Comparison of ENCODE assay signal across 8 cellular contexts in the genomic region with DNA sequence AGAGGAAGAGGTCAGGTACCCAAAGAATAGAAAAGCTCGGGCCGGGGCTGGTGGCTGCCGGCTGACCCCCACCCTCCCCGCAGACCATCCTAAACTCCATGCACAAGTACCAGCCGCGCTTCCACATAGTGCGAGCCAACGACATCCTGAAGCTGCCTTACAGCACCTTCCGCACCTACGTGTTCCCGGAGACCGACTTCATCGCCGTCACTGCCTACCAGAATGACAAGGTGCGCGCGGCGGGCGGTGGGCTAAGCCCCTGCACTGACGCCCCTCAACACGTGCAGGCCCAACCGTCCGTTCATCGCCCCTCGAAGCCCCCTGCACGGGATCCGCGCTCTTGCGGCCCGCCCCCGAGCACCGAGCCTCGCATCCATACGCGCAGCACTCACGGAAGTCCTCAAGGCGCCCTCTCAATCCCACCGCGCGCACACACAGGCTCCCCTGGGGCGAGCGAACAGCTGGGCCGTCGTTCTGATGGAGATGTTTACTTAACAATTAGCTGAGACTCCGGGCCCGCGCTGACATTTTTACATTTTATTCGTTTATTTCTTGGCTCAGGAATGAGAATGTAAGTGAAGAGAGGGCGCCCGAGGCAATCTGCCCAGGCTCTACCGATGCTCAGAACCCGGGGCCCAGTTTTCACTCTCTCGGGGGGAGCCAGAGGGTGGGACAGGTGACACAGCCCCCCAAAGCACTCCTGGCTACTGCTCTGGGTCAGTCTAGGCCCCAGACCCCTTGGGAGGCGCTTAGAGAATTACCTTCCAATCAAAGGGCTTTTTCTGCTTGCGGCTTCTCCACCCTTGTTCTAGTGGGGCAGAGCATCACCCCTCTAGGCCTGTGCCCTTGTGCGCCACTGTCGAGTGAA. TPM values are rescaled to one million over a fixed set of nuclear protein-coding genes. Genes with fewer than 3 reads are reported as not detected.
DNase-seq lines count a peak whose midpoint lies in the region; ATAC-seq and TF ChIP-seq lines count a peak whose summit lies in the region.

No MANE protein-coding gene starts in this region.

- no peaks in the 10 kb centered on the region for H3K27me3 ChIP-seq in IMR-90 (ENCODE audit: control insufficient read depth, insufficient read depth, low read length)
- H3K27me3 ChIP-seq in SK-N-SH (ENCODE audit: insufficient read depth) = no peaks in the 10 kb centered on the region
- H3K27me3 ChIP-seq in heart right ventricle = peaks cover 35 to 96% (median 93%) of the 10 kb centered on the region in 7 donors

- H3K9me3 ChIP-seq in IMR-90 (ENCODE audit: control insufficient read depth, insufficient read depth, low read length) (no peaks in the 10 kb centered on the region), SK-N-SH (no peaks in the 10 kb centered on the region), heart right ventricle (no peaks in the 10 kb centered on the region)

- peak overlapping the region; percentile 47; the same call in 1 of the 3 replicates for H2BK15ac ChIP-seq in IMR-90 (ENCODE audit: low read depth, low read length)

- H3K9me3 Mint-ChIP-seq in stimulated activated naive CD8-positive, alpha-beta T cell treated with anti-CD3 and anti-CD28 coated beads, Interleukin-15, Interleukin-2, amounts not matched to agents 100 ng/mL and 50 ng/mL, for 24 hours = no peaks in the 10 kb centered on the region

- peak overlapping the region; percentile 87 for H2AK5ac ChIP-seq in IMR-90 (ENCODE audit: low read depth, low read length)

- ATAC-seq in IMR-90 (ENCODE audit: low read depth) (no peak), heart right ventricle (no peak), GM18867 (IDR thresholded peaks at IDR 0.05; ENCODE audit: unreplicated experiment) (no peak), GM21723 (IDR thresholded peaks at IDR 0.05; ENCODE audit: unreplicated experiment) (no peak)

- H3K79me2 ChIP-seq in SK-N-SH (ENCODE audit: insufficient read depth) = peaks cover 90% of the 10 kb centered on the region

- POLR2A ChIA-PET in IMR-90 (lab: Charles Lee; ENCODE audit: unreplicated experiment) (interaction anchor here (0.6 to 0.7 kb wide), 5 partner anchors 93 to 401 kb away, joined by 3 to 5 read pairs (median 4); no protein-coding TSS in a partner anchor), SK-N-SH (lab: Yijun Ruan, JAX) (interaction anchor here (3.0 kb wide), 1 partner anchor 20 kb away, joined by 10 read pairs; no protein-coding TSS in a partner anchor)

- peak overlapping the region; percentile 85 for H4K91ac ChIP-seq in IMR-90 (ENCODE audit: insufficient read depth, low read depth, low read length)

- H2BK20ac ChIP-seq in IMR-90 (ENCODE audit: low read depth, low read length) = peak overlapping the region; percentile 34; the same call in 1 of the 2 replicates

- H3F3A ChIP-seq in SK-N-SH (replicated peaks; ENCODE audit: insufficient read depth) = peaks cover 31% of the 10 kb centered on the region

- H3K79me1 ChIP-seq in IMR-90 (ENCODE audit: low read depth in 1 of 2, low read length in 2 of 2) = no peaks in the 10 kb centered on the region

- H3K4me2 ChIP-seq in IMR-90 (ENCODE audit: low read depth, low read length) (peak overlapping the region; percentile 83), SK-N-SH (peak overlapping the region; percentile 95)

- no peak overlapping the region for H3K27ac Mint-ChIP-seq in stimulated activated naive CD8-positive, alpha-beta T cell treated with anti-CD3 and anti-CD28 coated beads, Interleukin-15, Interleukin-2, amounts not matched to agents 100 ng/mL and 50 ng/mL, for 24 hours

- TF ChIP-seq RAD21 in IMR-90 (IDR thresholded peaks at IDR 0.05; ENCODE audit: low read length) = no peak
- no peak for TF ChIP-seq RAD21 in SK-N-SH (IDR thresholded peaks at IDR 0.05; ENCODE audit: low read length)

- H3K9ac ChIP-seq in IMR-90 (ENCODE audit: low read depth, low read length) (peak overlapping the region; percentile 100), SK-N-SH (peak overlapping the region; percentile 58; the same call in 1 of the 2 replicates)

- H3K4me1 Mint-ChIP-seq in stimulated activated naive CD8-positive, alpha-beta T cell treated with anti-CD3 and anti-CD28 coated beads, Interleukin-15, Interleukin-2, amounts not matched to agents 100 ng/mL and 50 ng/mL, for 24 hours (ENCODE audit: low read depth) = peaks cover 38% of the 10 kb centered on the region

- peak overlapping the region; percentile 85 for H4K5ac ChIP-seq in IMR-90 (ENCODE audit: low read depth, low read length)

- H3K23ac ChIP-seq in IMR-90 (ENCODE audit: low read depth, low read length) = peak overlapping the region; percentile 94

- CTCF ChIA-PET in IMR-90 (lab: Yijun Ruan, JAX) (interaction anchor here (0.5 to 0.8 kb wide), 4 partner anchors 9 to 411 kb away, joined by 3 to 8 read pairs (median 3); no protein-coding TSS in a partner anchor), SK-N-SH (lab: Yijun Ruan, JAX) (interaction anchor here (0.7 to 11.4 kb wide), 8 partner anchors 8 to 243 kb away, joined by 3 to 133 read pairs (median 4); no protein-coding TSS in a partner anchor)

- H3K36me3 Mint-ChIP-seq in stimulated activated naive CD8-positive, alpha-beta T cell treated with anti-CD3 and anti-CD28 coated beads, Interleukin-15, Interleukin-2, amounts not matched to agents 100 ng/mL and 50 ng/mL, for 24 hours (ENCODE audit: low read depth) = no peaks in the 10 kb centered on the region

- peak overlapping the region; percentile 54 for H2AFZ ChIP-seq in IMR-90 (replicated peaks; ENCODE audit: low read length, poor library complexity)
- H2AFZ ChIP-seq in SK-N-SH (ENCODE audit: low read depth) = no peak overlapping the region

- no peaks in the 10 kb centered on the region for H3K9me2 ChIP-seq in SK-N-SH

- H3K36me3 ChIP-seq in IMR-90 (ENCODE audit: control insufficient read depth, insufficient read depth, low read length) (peaks cover 71% of the 10 kb centered on the region), SK-N-SH (replicated peaks in 1 of 2; ENCODE audit: control insufficient read depth in 1 of 2, insufficient read depth in 2 of 2, low read length in 1 of 2) (peaks cover 55 to 59% of the 10 kb centered on the region in 2 experiments), heart right ventricle (peaks cover 0 to 19% (median 0%) of the 10 kb centered on the region in 9 donors)

- H3K56ac ChIP-seq in IMR-90 (ENCODE audit: extremely low read depth, insufficient read depth, low read length) = peak overlapping the region; percentile 95

- peaks cover 23% of the 10 kb centered on the region for H3K4me1 ChIP-seq in IMR-90 (ENCODE audit: control insufficient read depth, insufficient read depth, low read length)
- peaks cover 21 to 47% of the 10 kb centered on the region in 2 experiments for H3K4me1 ChIP-seq in SK-N-SH (ENCODE audit: control insufficient read depth in 1 of 2, insufficient read depth in 2 of 2, low read depth in 1 of 2, low read length in 1 of 2)
- H3K4me1 ChIP-seq in heart right ventricle = peaks cover 13 to 64% (median 51%) of the 10 kb centered on the region in 9 donors

- H3K4me3 ChIP-seq in IMR-90 (ENCODE audit: insufficient read depth, low read depth, low read length) = peak overlapping the region; percentile 98
- peak overlapping the region; percentile 4 to 96; a peak in 3 of 4 replicates for H3K4me3 ChIP-seq in SK-N-SH (ENCODE audit: low read depth in 2 of 2, low read length in 1 of 2)
- H3K4me3 ChIP-seq in heart right ventricle = peak overlapping the region; percentile 28 to 81 (median 66)

- peak overlapping the region; percentile 91 for H3K4ac ChIP-seq in IMR-90 (ENCODE audit: low read depth, low read length)

- H3K18ac ChIP-seq in IMR-90 (ENCODE audit: low read depth, low read length) = peak overlapping the region; percentile 88

- peaks cover 63% of the 10 kb centered on the region for H3K27me3 Mint-ChIP-seq in stimulated activated naive CD8-positive, alpha-beta T cell treated with anti-CD3 and anti-CD28 coated beads, Interleukin-15, Interleukin-2, amounts not matched to agents 100 ng/mL and 50 ng/mL, for 24 hours

- intact Hi-C loops in IMR-90 (cut with micrococcal nuclease) (loop anchor here (1.0 kb wide), 1 partner anchor 659 kb away; no protein-coding TSS in a partner anchor), heart right ventricle (cut with DNase I) (loop anchor here in 3 of 10 donors (5.0 to 10.0 kb wide), 3 partner anchors 678 to 688 kb away; no protein-coding TSS in a partner anchor)

- H2BK120ac ChIP-seq in IMR-90 (ENCODE audit: low read depth, low read length) = peak overlapping the region; percentile 69

- H3K9me1 ChIP-seq in IMR-90 (ENCODE audit: insufficient read depth, low read length) = no peaks in the 10 kb centered on the region

- dilution Hi-C loops in IMR-90 (cut with HindIII; ENCODE audit: low sequenced_read_pairs, unreplicated experiment) = no loop called here

- H2AK9ac ChIP-seq in IMR-90 (replicated peaks; ENCODE audit: low read depth, low read length, poor library complexity) = peak overlapping the region; percentile 93

- H4K8ac ChIP-seq in IMR-90 (ENCODE audit: low read depth in 2 of 2, low read length in 2 of 2) = peak overlapping the region; percentile 80 to 89; a peak in 3 of 4 replicates

- DNase-seq in IMR-90 = peak; percentile 66
- DNase-seq in SK-N-SH = peak; percentile 34
- DNase-seq in heart right ventricle = no peak
- DNase-seq in midbrain (lab: John Stamatoyannopoulos, UW) = no peak
- DNase-seq in activated CD4-positive, CD25-positive, alpha-beta regulatory T cell treated with anti-CD3 and anti-CD28 coated beads, Interleukin-2, amount 50 U/mL, for 72 hours = no peak

- no peak for TF ChIP-seq POLR2A in IMR-90 (IDR thresholded peaks at IDR 0.05; ENCODE audit: low read depth, low read length)

- in situ Hi-C loops in IMR-90 (cut with MboI; ENCODE audit: low sequenced_read_pairs) = no loop called here

- H4K20me1 ChIP-seq in IMR-90 (ENCODE audit: insufficient read depth, low read length) (peaks cover 62% of the 10 kb centered on the region), SK-N-SH (ENCODE audit: insufficient read depth) (peaks cover 65% of the 10 kb centered on the region)

- H3K4me3 Mint-ChIP-seq in stimulated activated naive CD8-positive, alpha-beta T cell treated with anti-CD3 and anti-CD28 coated beads, Interleukin-15, Interleukin-2, amounts not matched to agents 100 ng/mL and 50 ng/mL, for 24 hours = peak overlapping the region; percentile 58

- peak overlapping the region; percentile 100 for H3K27ac ChIP-seq in IMR-90 (ENCODE audit: insufficient read depth, low read length)
- H3K27ac ChIP-seq in SK-N-SH (ENCODE audit: low read depth in 2 of 2, low read length in 1 of 2) = no peak overlapping the region
- H3K27ac ChIP-seq in heart right ventricle = peak overlapping the region; percentile 16 to 88 (median 80)

- no peak for TF ChIP-seq EP300 in SK-N-SH (IDR thresholded peaks at IDR 0.05; ENCODE audit: borderline replicate concordance in 1 of 2, low read depth in 1 of 2, low read length in 1 of 2)

- TF ChIP-seq CTCF in IMR-90 (conservative IDR thresholded peaks at IDR 0.05; ENCODE audit: low read depth, low read length) (no peak), SK-N-SH (IDR thresholded peaks at IDR 0.05) (no peak), heart right ventricle (IDR thresholded peaks at IDR 0.05) (no peak)

- WGBS in IMR-90 (ENCODE audit: extremely low coverage in 2 of 2, insufficient read length in 1 of 2), 2 experiments = 1% methylated on average over 14 of the region's 57 CpGs; no CpG with 5 or more reads in 1 of the 2 experiments
- WGBS in SK-N-SH (ENCODE audit: low lambda C conversion rate) = 87% methylated on average over 57 of the region's 57 CpGs
- 18 to 21% methylated on average over 57 of the region's 57 CpGs for WGBS in heart right ventricle, 2 donors

- no TSS peak for BruUV-seq in IMR-90 (replicated peaks; lab: Mats Ljungman, UMichigan)

- H2BK5ac ChIP-seq in IMR-90 (ENCODE audit: low read depth, low read length, poor library complexity, severe bottlenecking) = peak overlapping the region; percentile 91

- peak overlapping the region; percentile 98 for H3K14ac ChIP-seq in IMR-90 (replicated peaks; ENCODE audit: low read depth, low read length)

RNA-seq across cellular contexts. Expression of gene TBX2, which starts 3.6 kb away (rescaled TPM):
- total RNA-seq in IMR-90 (2012; rRNA removed) (20.1 and 23.6 TPM in 2 replicates), heart right ventricle (10 to 100 TPM in 5 of 10 donors, 1 to 10 TPM in 5; 4.6 to 21.8 (median 10.0) TPM)
- polyA plus RNA-seq in IMR-90 (2012; rRNA removed) (64.1 and 69.2 TPM in 2 replicates), SK-N-SH (2012; rRNA removed) (37.8 and 57.8 TPM in 2 replicates), heart right ventricle (10 to 100 TPM; 13.4 to 31.1 TPM)
- 41.5 and 81.3 TPM in 2 replicates for polyA plus RNA-seq in IMR-90 (2012; cell fraction: cytosol; rRNA removed)
- 159 and 319 TPM in 2 replicates for polyA plus RNA-seq in IMR-90 (2012; cell fraction: nucleus; rRNA removed; ENCODE audit: low replicate concordance)
- 28.9 and 45.2 TPM in 2 replicates for polyA plus RNA-seq in SK-N-SH (2012; cell fraction: cytosol; rRNA removed)
- polyA plus RNA-seq in SK-N-SH (2012; cell fraction: nucleus; rRNA removed) = 179 and 233 TPM in 2 replicates

RNA-seq across cellular contexts. Expression of gene TBX4, which starts 49.0 kb away (rescaled TPM):
- total RNA-seq in IMR-90 (2012; rRNA removed) (0.28 TPM in 1 of 2 replicates, not detected in the other), heart right ventricle (not detected)
- polyA plus RNA-seq in IMR-90 (2012; rRNA removed) (0.05 TPM in 1 of 2 replicates, not detected in the other), SK-N-SH (2012; rRNA removed) (0.02 and 0.05 TPM in 2 replicates), heart right ventricle (under 1 TPM in 1 of 2 donors, not detected in 1; 0.03 TPM)
- polyA plus RNA-seq in IMR-90 (2012; cell fraction: cytosol; rRNA removed) = 0.04 TPM in 1 of 2 replicates, not detected in the other
- 0.12 and 0.23 TPM in 2 replicates for polyA plus RNA-seq in IMR-90 (2012; cell fraction: nucleus; rRNA removed; ENCODE audit: low replicate concordance)
- polyA plus RNA-seq in SK-N-SH (2012; cell fraction: cytosol; rRNA removed) = 0.05 and 0.19 TPM in 2 replicates
- 0.45 and 0.75 TPM in 2 replicates for polyA plus RNA-seq in SK-N-SH (2012; cell fraction: nucleus; rRNA removed)

Comparison
In these comparisons a context has a peak if more than half of its experiments do, and no peak if none do; other contexts are left out.
1. DNase-seq: peak in IMR-90 (single experiment) and SK-N-SH (single experiment); none in heart right ventricle (0 of 2), midbrain (single experiment) and activated CD4-positive, CD25-positive, alpha-beta regulatory T cell treated with anti-CD3 and anti-CD28 coated beads, Interleukin-2, amount 50 U/mL, for 72 hours (single experiment).
2. H3K27ac ChIP-seq: peak in IMR-90 (single experiment) and heart right ventricle (10 of 10); none in SK-N-SH (0 of 2).
3. Peak in every context shown above with its lines, with median percentiles within 50 percentile points of each other: H3K4me3 ChIP-seq.